Comparison of ENCODE assay signal across 9 cellular contexts in the genomic region with DNA sequence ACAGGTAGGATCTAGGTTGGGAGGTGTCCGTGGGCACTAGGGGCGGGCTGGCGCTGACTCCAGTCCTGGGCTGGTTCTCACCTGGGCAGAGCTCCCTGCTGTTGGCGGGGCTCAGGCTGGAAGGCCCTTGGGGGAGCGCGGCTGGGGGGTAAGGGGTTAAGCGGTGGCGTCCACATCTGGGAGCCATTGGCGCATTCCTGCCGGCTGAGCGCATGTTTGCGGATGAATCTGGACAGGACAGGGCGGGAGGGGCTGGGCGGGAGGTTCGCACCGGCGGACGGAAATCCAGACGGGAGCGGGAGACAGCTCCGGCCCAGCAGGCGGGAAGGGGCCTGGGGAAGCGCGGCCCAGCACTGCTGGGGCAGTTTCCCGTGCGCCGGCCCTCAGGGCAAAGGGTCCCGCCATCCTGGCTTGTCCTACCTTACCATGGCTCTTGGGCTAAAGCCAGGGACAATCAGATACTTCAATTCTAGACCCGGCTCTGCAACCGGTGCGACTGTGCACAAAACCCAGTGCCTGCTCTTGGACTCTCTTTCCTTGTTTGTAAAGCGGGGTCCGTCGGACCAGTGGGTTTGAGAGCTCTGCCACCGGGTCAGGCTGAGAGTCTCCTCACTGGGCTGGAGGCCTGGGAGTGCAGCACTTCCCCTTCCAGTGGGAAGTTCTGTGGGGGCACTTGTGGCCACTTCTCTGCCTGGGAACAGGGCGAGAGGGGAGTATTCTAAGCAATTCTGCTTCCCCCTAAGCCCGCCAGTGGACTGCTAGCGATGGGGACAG. TPM values are rescaled to one million over a fixed set of nuclear protein-coding genes. Genes with fewer than 3 reads are reported as not detected.
A peak's percentile ranks its signal among the peaks of the same experiment; 100 is the strongest.
DNase-seq lines count a peak whose midpoint lies in the region; ATAC-seq lines count a peak whose summit lies in the region.
"Had no signal": no experiment of that assay in that cellular context is flagged by ENCODE, and none has a peak within 500 bp of the region (broad histone marks: within the 10 kb centered on the region; RNA-seq: fewer than 3 reads in every experiment).

No MANE protein-coding gene starts in this region.

- ATAC-seq in activated T-cell treated with anti-CD3 and anti-CD28 coated beads, Interleukin-2, amount 50 U/mL, for 72 hours (replicated peaks in 1 of 2): no peak

- no peaks in the 10 kb centered on the region for H3K36me3 Mint-ChIP-seq in activated T-cell treated with anti-CD3 and anti-CD28 coated beads, Interleukin-2, amount 50 U/mL, for 72 hours (ENCODE audit: insufficient read depth in 2 of 2)

- no peaks in the 10 kb centered on the region for H3K9me3 Mint-ChIP-seq in activated T-cell treated with anti-CD3 and anti-CD28 coated beads, Interleukin-2, amount 50 U/mL, for 72 hours

- peaks cover 83% of the 10 kb centered on the region for H3K4me1 Mint-ChIP-seq in activated T-cell treated with anti-CD3 and anti-CD28 coated beads, Interleukin-2, amount 50 U/mL, for 72 hours (ENCODE audit: low read depth)

- no peak overlapping the region for H3K27ac Mint-ChIP-seq in activated T-cell treated with anti-CD3 and anti-CD28 coated beads, Interleukin-2, amount 50 U/mL, for 72 hours

- no peaks in the 10 kb centered on the region for H3K27me3 Mint-ChIP-seq in activated T-cell treated with anti-CD3 and anti-CD28 coated beads, Interleukin-2, amount 50 U/mL, for 72 hours (ENCODE audit: low read depth)

- no peak overlapping the region for H3K4me3 Mint-ChIP-seq in activated T-cell treated with anti-CD3 and anti-CD28 coated beads, Interleukin-2, amount 50 U/mL, for 72 hours

- DNase-seq in Daoy (ENCODE audit: low read depth) (peak; percentile 92), NCI-H69 (lab: John Stamatoyannopoulos, UW) (peak; percentile 72), dermis microvascular lymphatic vessel endothelial cell (ENCODE audit: low read depth in 2 of 2) (peak; percentile 60 to 74), lung microvascular endothelial cell (ENCODE audit: low read depth in 2 of 2) (peak; percentile 79 to 84), ureter (ENCODE audit: low spot score) (peak; percentile 79), GM19240 (ENCODE audit: insufficient read length, low spot score) (no peak)
- no peak for DNase-seq in stimulated activated CD4-positive, alpha-beta T cell treated with anti-CD3 and anti-CD28 coated beads, Interleukin-4, amount 100 ng/mL, for 1 hour
- DNase-seq in activated T-cell treated with anti-CD3 and anti-CD28 coated beads, Interleukin-2, amount 50 U/mL, for 72 hours: no peak

RNA-seq across cellular contexts. Expression of gene RARA, which starts 7.8 kb away (rescaled TPM):
- 15.6 and 19.9 TPM in 2 replicates for total RNA-seq in Daoy (2014; rRNA removed; shearing (Covaris generic))
- total RNA-seq in dermis microvascular lymphatic vessel endothelial cell: 5.1 and 10.9 TPM in 2 replicates
- total RNA-seq in lung microvascular endothelial cell: 5.4 and 6.0 TPM in 2 replicates
- total RNA-seq in ureter: 34.9 TPM
- 10 to 100 TPM; 33.4 to 45.2 TPM for total RNA-seq in activated T-cell treated with anti-CD3 and anti-CD28 coated beads, Interleukin-2, amount 50 U/mL, for 72 hours

RNA-seq across cellular contexts. Expression of gene CDC6, which starts 29.1 kb away (rescaled TPM):
- total RNA-seq in Daoy (2014; rRNA removed; shearing (Covaris generic)): 124 and 145 TPM in 2 replicates
- total RNA-seq in dermis microvascular lymphatic vessel endothelial cell (8.1 and 15.3 TPM in 2 replicates), lung microvascular endothelial cell (3.8 and 8.3 TPM in 2 replicates), ureter (3.1 TPM)
- 10 to 100 TPM; 86.2 to 92.6 TPM for total RNA-seq in activated T-cell treated with anti-CD3 and anti-CD28 coated beads, Interleukin-2, amount 50 U/mL, for 72 hours

RNA-seq across cellular contexts. Expression of gene GJD3, which starts 47.8 kb away (rescaled TPM):
- not detected in 2 replicates for total RNA-seq in Daoy (2014; rRNA removed; shearing (Covaris generic))
- total RNA-seq in dermis microvascular lymphatic vessel endothelial cell: 1.8 and 3.7 TPM in 2 replicates
- 2.2 and 3.0 TPM in 2 replicates for total RNA-seq in lung microvascular endothelial cell
- total RNA-seq in ureter: 2.0 TPM
- total RNA-seq in activated T-cell treated with anti-CD3 and anti-CD28 coated beads, Interleukin-2, amount 50 U/mL, for 72 hours: not detected
- total RNA-seq: T-helper 2 cell treated with Interferon-gamma antibody and Interleukin-4, amounts not matched to agents 100 ng/mL and 5 ng/mL, for 36 hours had no signal

Comparison
In these comparisons a context has a peak if more than half of its experiments do, and no peak if none do; other contexts are left out.
1. DNase-seq: peak in Daoy (single experiment), NCI-H69 (single experiment), dermis microvascular lymphatic vessel endothelial cell (2 of 2), lung microvascular endothelial cell (2 of 2) and ureter (single experiment); none in stimulated activated CD4-positive, alpha-beta T cell treated with anti-CD3 and anti-CD28 coated beads, Interleukin-4, amount 100 ng/mL, for 1 hour (single experiment), GM19240 (single experiment) and activated T-cell treated with anti-CD3 and anti-CD28 coated beads, Interleukin-2, amount 50 U/mL, for 72 hours (0 of 2).